In genomic region chr1:168906367-168906766, GRCh38 we compare ENCODE assay signal across 16 cellular contexts.
"Had no signal": no experiment of that assay in that cellular context is flagged by ENCODE, and none has a peak within 500 bp of the region (broad histone marks: within the 10 kb centered on the region; RNA-seq: fewer than 3 reads in every experiment).

No MANE protein-coding gene starts in this region.

- ATAC-seq: activated CD8-positive, alpha-beta T cell treated with anti-CD3 and anti-CD28 coated beads, Interleukin-2, amount 10 ng/mL, durations not matched to agents 7 days and 5 days; activated T-cell treated with anti-CD3 and anti-CD28 coated beads, Interleukin-2, amount 50 U/mL, for 4 hours had no signal

- DNase-seq: activated CD4-positive, alpha-beta T cell treated with anti-CD3 and anti-CD28 coated beads, Interleukin-2, amount 10 ng/mL, durations not matched to agents 24 days and 14 days; activated CD8-positive, alpha-beta T cell treated with anti-CD3 and anti-CD28 coated beads, Interleukin-2, amount 10 ng/mL, durations not matched to agents 7 days and 5 days; activated effector memory CD4-positive, alpha-beta T cell treated with Interleukin-2 at 50 U/mL for 16 hours; activated naive CD4-positive, alpha-beta T cell treated with anti-CD3 and anti-CD28 coated beads, Interleukin-2, amount 10 ng/mL, durations not matched to agents 7 days and 5 days; activated T-cell treated with anti-CD3 and anti-CD28 coated beads, Interleukin-2, amount 50 U/mL, for 4 hours; aorta; cerebellar nuclear complex; effector CD8-positive, alpha-beta T cell; hypothalamus; islet precursor cell; midbrain; occipital lobe; stimulated activated CD4-positive, alpha-beta T cell treated with anti-CD3 and anti-CD28 coated beads, Interleukin-2, amount 100 ng/mL, for 24 hours; stimulated activated naive CD4-positive, alpha-beta T cell treated with Interleukin-2 at 50 U/mL for 16 hours; substantia nigra; T1000 had no signal
